Comparison of ENCODE assay signal across 8 cellular contexts in genomic region chr10:115001506-115002381, GRCh38.
DNase-seq lines count a peak whose midpoint lies in the region; ATAC-seq and TF ChIP-seq lines count a peak whose summit lies in the region.

No MANE protein-coding gene starts in this region.

- H2AK5ac ChIP-seq in trophoblast cell (ENCODE audit: low read length) = no peak overlapping the region

- no peak overlapping the region for H3K18ac ChIP-seq in trophoblast cell (ENCODE audit: low read length)

- H4K8ac ChIP-seq in trophoblast cell (ENCODE audit: low read depth, low read length) = no peak overlapping the region

- H3K27ac ChIP-seq in trophoblast cell (ENCODE audit: low read depth, low read length) = no peak overlapping the region
- H3K27ac ChIP-seq in suprapubic skin = no peak overlapping the region

- H3K4me3 ChIP-seq in astrocyte of the spinal cord (ENCODE audit: low read depth, low read length) = no peak overlapping the region
- no peak overlapping the region for H3K4me3 ChIP-seq in trophoblast cell (ENCODE audit: low read depth, low read length)
- no peak overlapping the region for H3K4me3 ChIP-seq in suprapubic skin

- H3K4ac ChIP-seq in trophoblast cell (ENCODE audit: low read depth, low read length) = no peak overlapping the region

- no peak overlapping the region for H2BK5ac ChIP-seq in trophoblast cell (ENCODE audit: low read depth, low read length, poor library complexity)

- no peak overlapping the region for H3K9ac ChIP-seq in trophoblast cell (ENCODE audit: low read length)

- H3K9me3 ChIP-seq in trophoblast cell (ENCODE audit: insufficient read depth, low read depth, low read length) = no peaks in the 10 kb centered on the region
- H3K9me3 ChIP-seq in suprapubic skin = no peaks in the 10 kb centered on the region

- no peak overlapping the region for H3K4me2 ChIP-seq in trophoblast cell (ENCODE audit: low read length)

- H3K23ac ChIP-seq in trophoblast cell (ENCODE audit: low read length) = no peak overlapping the region

- no CpG with 5 or more reads among the region's 13 CpGs for WGBS in trophoblast cell (ENCODE audit: extremely low coverage, insufficient coverage, insufficient read length)
- WGBS in suprapubic skin = 46% methylated on average over 13 of the region's 13 CpGs

- TF ChIP-seq CTCF in astrocyte of the spinal cord (IDR thresholded peaks at IDR 0.05; ENCODE audit: low read depth, low read length) = no peak
- TF ChIP-seq CTCF in suprapubic skin (IDR thresholded peaks at IDR 0.05) = no peak

- in situ Hi-C loops in astrocyte of the spinal cord (cut with HindIII; ENCODE audit: low sequenced_read_pairs) = no loop called here

- intact Hi-C loops in left colon (cut with DNase I, micrococcal nuclease) = no loop called here

- H3K14ac ChIP-seq in trophoblast cell (ENCODE audit: low read length) = no peak overlapping the region

- no peak for TF ChIP-seq POLR2A in suprapubic skin (IDR thresholded peaks at IDR 0.05)

- TF ChIP-seq EP300 in suprapubic skin (IDR thresholded peaks at IDR 0.05) = no peak

- H3K27me3 ChIP-seq in trophoblast cell (ENCODE audit: insufficient read depth, low read length) (no peaks in the 10 kb centered on the region), suprapubic skin (no peaks in the 10 kb centered on the region)

- H2BK120ac ChIP-seq in trophoblast cell (ENCODE audit: insufficient read depth, low read length, poor library complexity) = no peak overlapping the region

- H2BK12ac ChIP-seq in trophoblast cell (ENCODE audit: low read length) = no peak overlapping the region

- H3K79me1 ChIP-seq in trophoblast cell (ENCODE audit: low read length) = no peaks in the 10 kb centered on the region

- H3K36me3 ChIP-seq in trophoblast cell (ENCODE audit: control insufficient read depth in 1 of 2, insufficient read depth in 2 of 2, low read length in 2 of 2) (no peaks in the 10 kb centered on the region), suprapubic skin (no peaks in the 10 kb centered on the region)

- no peak overlapping the region for H4K12ac ChIP-seq in trophoblast cell (ENCODE audit: low read depth, low read length)

- no peak overlapping the region for H4K91ac ChIP-seq in trophoblast cell (ENCODE audit: low read depth, low read length)

- H3K79me2 ChIP-seq in trophoblast cell (ENCODE audit: control insufficient read depth, insufficient read depth, low read length, poor library complexity) = no peaks in the 10 kb centered on the region

- H3K4me1 ChIP-seq in trophoblast cell (ENCODE audit: control insufficient read depth in 1 of 2, insufficient read depth in 2 of 2, low read length in 2 of 2) (no peaks in the 10 kb centered on the region), suprapubic skin (no peaks in the 10 kb centered on the region)

- DNase-seq in astrocyte of the spinal cord (ENCODE audit: low read depth, low spot score) (peak; percentile 13), trophoblast cell (peak; percentile 80 to 81), suprapubic skin (ENCODE audit: low spot score in 2 of 2) (no peak), left colon (no peak)
- DNase-seq in activated T-cell treated with anti-CD3 and anti-CD28 coated beads, Interleukin-2, amount 50 U/mL, for 48 hours = no peak

- peak; percentile 64 for ATAC-seq in GM19397 (IDR thresholded peaks at IDR 0.05; ENCODE audit: unreplicated experiment)
- ATAC-seq in HG03280 (IDR thresholded peaks at IDR 0.05; ENCODE audit: unreplicated experiment) = peak; percentile 49
- ATAC-seq in left colon = no peak
- no peak for ATAC-seq in HG03045 (IDR thresholded peaks at IDR 0.05; ENCODE audit: unreplicated experiment)

- H2AFZ ChIP-seq in trophoblast cell (ENCODE audit: insufficient read depth, low read length, poor library complexity) = no peak overlapping the region

Comparison
In these comparisons a context has a peak if more than half of its experiments do, and no peak if none do; other contexts are left out.
1. ATAC-seq: peak in GM19397 (single experiment) and HG03280 (single experiment); none in left colon (single experiment) and HG03045 (single experiment).
2. DNase-seq: peak in astrocyte of the spinal cord (single experiment) and trophoblast cell (2 of 2); none in suprapubic skin (0 of 2), left colon (0 of 2) and activated T-cell treated with anti-CD3 and anti-CD28 coated beads, Interleukin-2, amount 50 U/mL, for 48 hours (0 of 2).